8 cellular contexts compared by ENCODE assay signal in genomic region chr13:108215428-108215827, GRCh38. TPM values are rescaled to one million over a fixed set of nuclear protein-coding genes. Genes with fewer than 3 reads are reported as not detected.
DNase-seq lines count a peak whose midpoint lies in the region; ATAC-seq and TF ChIP-seq lines count a peak whose summit lies in the region.

Gene LIG4, minus strand, starts transcription at chr13:108215536. Its CDS starts 4,268 bp downstream, at chr13:108211268.

- H3K9me3 Mint-ChIP-seq in T-cell (peaks cover 0 to 8% (median 0%) of the 10 kb centered on the region in 3 donors), progenitor cell of endocrine pancreas (ENCODE audit: low read depth) (no peaks in the 10 kb centered on the region)

- DNase-seq in GM13976 (ENCODE audit: low spot score) (peak; percentile 93), NCI-H146 (lab: John Stamatoyannopoulos, UW) (peak; percentile 97), T-cell (peak; percentile 73 to 97 (median 94)), amniotic stem cell (lab: John Stamatoyannopoulos, UW) (peak; percentile 83), left ventricle myocardium inferior (peak; percentile 91), progenitor cell of endocrine pancreas (ENCODE audit: low spot score, unreplicated experiment) (peak; percentile 94), upper lobe of right lung (peak; percentile 97)

- H3K4me1 Mint-ChIP-seq in T-cell, result peaks cover 50 to 63% (median 54%) of the 10 kb centered on the region in 3 donors
- peaks cover 26% of the 10 kb centered on the region for H3K4me1 Mint-ChIP-seq in progenitor cell of endocrine pancreas (ENCODE audit: low read depth)

- TF ChIP-seq CTCF in GM13976 (IDR thresholded peaks at IDR 0.05; ENCODE audit: borderline replicate concordance, control extremely low read depth, extremely low read depth, insufficient read depth, missing control alignments) (no peak), left ventricle myocardium inferior (IDR thresholded peaks at IDR 0.05; ENCODE audit: borderline replicate concordance) (no peak), progenitor cell of endocrine pancreas (IDR thresholded peaks at IDR 0.05; ENCODE audit: unreplicated experiment) (no peak), upper lobe of right lung (IDR thresholded peaks at IDR 0.05) (no peak)

- no peaks in the 10 kb centered on the region for H3K27me3 Mint-ChIP-seq in T-cell
- H3K27me3 Mint-ChIP-seq in progenitor cell of endocrine pancreas, result no peaks in the 10 kb centered on the region

- CTCF ChIA-PET in T-cell (lab: Charles Lee), result interaction anchor here (0.6 to 1.3 kb wide), 3 partner anchors 9 to 11 kb away, joined by 3 read pairs; no protein-coding TSS in a partner anchor

- H3K4me1 ChIP-seq in left ventricle myocardium inferior, result peaks cover 59% of the 10 kb centered on the region
- peaks cover 34% of the 10 kb centered on the region for H3K4me1 ChIP-seq in upper lobe of right lung

- H3K27me3 ChIP-seq in left ventricle myocardium inferior (ENCODE audit: low read depth) (no peaks in the 10 kb centered on the region), upper lobe of right lung (no peaks in the 10 kb centered on the region)

- peaks cover 17% of the 10 kb centered on the region for H3K36me3 Mint-ChIP-seq in T-cell
- H3K36me3 Mint-ChIP-seq in progenitor cell of endocrine pancreas (ENCODE audit: insufficient read depth), result peaks cover 8% of the 10 kb centered on the region

- peak within 1 kb of the TSS; percentile 93 to 99 (median 96) for H3K4me3 Mint-ChIP-seq in T-cell
- H3K4me3 Mint-ChIP-seq in progenitor cell of endocrine pancreas (ENCODE audit: low read depth), result peak within 1 kb of the TSS; percentile 90

- H3K4me3 ChIP-seq in left ventricle myocardium inferior, result peak within 1 kb of the TSS; percentile 60
- peak within 1 kb of the TSS; percentile 52 for H3K4me3 ChIP-seq in upper lobe of right lung

- H3K27ac Mint-ChIP-seq in T-cell, result peak within 1 kb of the TSS; percentile 63 to 95
- peak within 1 kb of the TSS; percentile 76 for H3K27ac Mint-ChIP-seq in progenitor cell of endocrine pancreas

- in situ Hi-C loops in GM13976 (cut with MboI; ENCODE audit: low sequenced_read_pairs, unreplicated experiment), result no loop called here

- POLR2A ChIA-PET in T-cell (lab: Charles Lee), result interaction anchor here in 1 of 2 donors (0.6 kb wide), 1 partner anchor 65 kb away, joined by 3 read pairs; no protein-coding TSS in a partner anchor

- H3K9me3 ChIP-seq in left ventricle myocardium inferior (replicated peaks), result peaks cover 13% of the 10 kb centered on the region
- H3K9me3 ChIP-seq in upper lobe of right lung, result no peaks in the 10 kb centered on the region

- H3K36me3 ChIP-seq in left ventricle myocardium inferior (peaks cover 11% of the 10 kb centered on the region), upper lobe of right lung (peaks cover 6% of the 10 kb centered on the region)

- H3K27ac ChIP-seq in left ventricle myocardium inferior (replicated peaks) (peak within 1 kb of the TSS; percentile 88), upper lobe of right lung (peak within 1 kb of the TSS; percentile 65)

- intact Hi-C loops in left ventricle myocardium inferior (cut with micrococcal nuclease), result no loop called here
- intact Hi-C loops in upper lobe of right lung (cut with DNase I), result no loop called here

- ATAC-seq in HG02852 (IDR thresholded peaks at IDR 0.05; ENCODE audit: unreplicated experiment) (peak; percentile 55), T-cell (replicated peaks in 1 of 4) (peak; percentile 68 to 75 (median 70)), upper lobe of right lung (peak; percentile 88)

RNA-seq across cellular contexts. Expression of gene LIG4, which starts in this region (rescaled TPM):
- total RNA-seq in T-cell, result 1 to 10 TPM; 5.0 to 9.6 (median 8.6) TPM
- total RNA-seq in left ventricle myocardium inferior, result 8.1 TPM
- total RNA-seq in progenitor cell of endocrine pancreas, result 18.1 and 18.6 TPM in 2 replicates
- 10.9 TPM for total RNA-seq in upper lobe of right lung

Comparison
In these comparisons a context has a peak if more than half of its experiments do, and no peak if none do; other contexts are left out.
1. Peak in every context shown above with its lines: DNase-seq, ATAC-seq, H3K4me3 ChIP-seq and H3K27ac ChIP-seq.